In the genomic region with DNA sequence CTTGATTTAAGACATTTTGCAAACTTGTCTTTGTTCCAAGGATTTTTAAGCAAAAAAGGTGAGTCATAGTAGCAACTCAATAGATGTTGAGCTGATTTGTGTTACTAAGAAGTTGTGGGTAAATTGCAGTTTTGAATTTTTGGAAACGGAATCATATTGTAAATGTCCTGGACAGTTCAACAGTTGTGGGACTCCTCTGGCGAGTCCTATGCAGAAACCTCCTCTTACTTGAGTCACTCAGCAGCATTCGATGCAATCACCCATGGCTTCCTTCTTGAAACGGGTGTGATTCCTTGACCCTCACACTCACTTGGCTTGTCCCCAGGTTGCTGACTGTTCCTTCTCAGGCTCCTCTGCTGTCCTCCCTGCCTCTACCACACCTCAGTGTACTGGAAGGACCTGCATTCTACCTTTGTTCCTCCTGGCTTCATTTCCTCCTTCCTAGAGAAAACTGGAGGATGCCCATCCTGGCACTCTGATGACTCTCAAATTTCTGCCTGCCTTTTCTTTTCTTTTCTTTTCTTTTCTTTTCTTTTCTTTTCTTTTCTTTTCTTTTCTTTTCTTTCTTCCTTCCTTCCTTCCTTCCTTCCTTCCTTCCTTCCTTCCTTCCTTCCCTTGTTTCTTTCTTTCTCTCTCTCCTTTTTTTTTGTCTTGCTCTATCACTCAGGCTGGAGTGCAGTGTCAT, we compare ENCODE assay signal across 9 cellular contexts. TPM values are rescaled to one million over a fixed set of nuclear protein-coding genes. Genes with fewer than 3 reads are reported as not detected.
DNase-seq lines count a peak whose midpoint lies in the region; ATAC-seq and TF ChIP-seq lines count a peak whose summit lies in the region.
"Had no signal": no experiment of that assay in that cellular context is flagged by ENCODE, and none has a peak within 500 bp of the region (broad histone marks: within the 10 kb centered on the region; RNA-seq: fewer than 3 reads in every experiment).

No MANE protein-coding gene starts in this region.

- H3K36me3 Mint-ChIP-seq in progenitor cell of endocrine pancreas (ENCODE audit: insufficient read depth): no peaks in the 10 kb centered on the region

- no peak overlapping the region for H3K4me3 Mint-ChIP-seq in progenitor cell of endocrine pancreas (ENCODE audit: low read depth)

- in situ Hi-C loops in Caki2 (cut with HindIII; ENCODE audit: low pct_unique_long_range_greater_than_20kb, low sequenced_read_pairs): no loop called here

- peaks cover 3% of the 10 kb centered on the region for H3K9me3 Mint-ChIP-seq in progenitor cell of endocrine pancreas (ENCODE audit: low read depth)

- peak overlapping the region; percentile 50 for H3K27ac Mint-ChIP-seq in progenitor cell of endocrine pancreas

- ATAC-seq in HG03439 (IDR thresholded peaks at IDR 0.05; ENCODE audit: unreplicated experiment) (no peak), HG03139 (IDR thresholded peaks at IDR 0.05; ENCODE audit: unreplicated experiment) (no peak)

- H3K4me1 Mint-ChIP-seq in progenitor cell of endocrine pancreas (ENCODE audit: low read depth): peaks cover 27% of the 10 kb centered on the region

- H3K27me3 Mint-ChIP-seq in progenitor cell of endocrine pancreas: peaks cover 25% of the 10 kb centered on the region

- DNase-seq in Caki2 (ENCODE audit: low read depth) (peak; percentile 6), LHCN-M2 (ENCODE audit: low read depth) (peak; percentile 54), cardiac fibroblast (ENCODE audit: low read depth in 2 of 2) (peak; percentile 62 to 94), progenitor cell of endocrine pancreas (ENCODE audit: low spot score, unreplicated experiment) (no peak), NAMALWA (ENCODE audit: low spot score) (no peak), NCI-H510A treated with DMSO at 0.1 percent for 48 hours (lab: John Stamatoyannopoulos, UW) (no peak)
- DNase-seq: activated gamma-delta T cell had no signal

- no peak overlapping the region for H3K4me3 ChIP-seq in cardiac fibroblast (replicated peaks in 1 of 2; ENCODE audit: low read depth in 2 of 2, low read length in 2 of 2)

- TF ChIP-seq CTCF in cardiac fibroblast (IDR thresholded peaks at IDR 0.05; ENCODE audit: low read depth, low read length): no peak
- TF ChIP-seq CTCF in progenitor cell of endocrine pancreas (IDR thresholded peaks at IDR 0.05; ENCODE audit: unreplicated experiment): no peak

RNA-seq across cellular contexts. Expression of gene DGKG, which starts 52.8 kb away (rescaled TPM):
- total RNA-seq in Caki2 (2014; rRNA removed; shearing (Covaris generic); ENCODE audit: low replicate concordance): 15.0 and 16.4 TPM in 2 replicates
- total RNA-seq in LHCN-M2 (2014; rRNA removed): 2.2 and 4.1 TPM in 2 replicates
- polyA plus RNA-seq in LHCN-M2 (2012): 1.7 TPM
- 0.17 and 0.44 TPM in 2 replicates for total RNA-seq in progenitor cell of endocrine pancreas

Comparison
In these comparisons a context has a peak if more than half of its experiments do, and no peak if none do; other contexts are left out.
1. DNase-seq: peak in Caki2 (single experiment), LHCN-M2 (single experiment) and cardiac fibroblast (2 of 2); none in progenitor cell of endocrine pancreas (single experiment), NAMALWA (single experiment) and NCI-H510A treated with DMSO at 0.1 percent for 48 hours (single experiment).